In genomic region chr10:87915989-87916388, GRCh38 we compare ENCODE assay signal across 13 cellular contexts. TPM values are rescaled to one million over a fixed set of nuclear protein-coding genes. Genes with fewer than 3 reads are reported as not detected.
DNase-seq lines count a peak whose midpoint lies in the region; ATAC-seq, FAIRE-seq and TF ChIP-seq lines count a peak whose summit lies in the region.
"Had no signal": no experiment of that assay in that cellular context is flagged by ENCODE, and none has a peak within 500 bp of the region (broad histone marks: within the 10 kb centered on the region; RNA-seq: fewer than 3 reads in every experiment).

No MANE protein-coding gene starts in this region.

- H3K4me3 ChIP-seq in epithelial cell of proximal tubule (ENCODE audit: low read depth, low read length) = no peak overlapping the region
- H3K4me3 ChIP-seq in pancreas = no peak overlapping the region
- H3K4me3 ChIP-seq: adrenal gland had no signal

- H3K9me3 ChIP-seq in pancreas = no peaks in the 10 kb centered on the region

- no peak overlapping the region for H3K27ac ChIP-seq in pancreas

- TF ChIP-seq CTCF in epithelial cell of proximal tubule (conservative IDR thresholded peaks at IDR 0.05; ENCODE audit: low read depth, low read length) (no peak), pancreas (IDR thresholded peaks at IDR 0.05) (no peak)

- H3K27me3 ChIP-seq in pancreas = no peaks in the 10 kb centered on the region
- H3K27me3 ChIP-seq: adrenal gland had no signal

- intact Hi-C loops in pancreas (cut with DNase I) = no loop called here

- no peaks in the 10 kb centered on the region for H3K36me3 ChIP-seq in pancreas
- H3K36me3 ChIP-seq: adrenal gland had no signal

- DNase-seq in GF-D8 (lab: John Stamatoyannopoulos, UW) = peak; percentile 37
- DNase-seq in MV-4-11 (lab: John Stamatoyannopoulos, UW) = peak; percentile 18
- peak; percentile 30 for DNase-seq in epithelial cell of proximal tubule (ENCODE audit: low read depth)
- DNase-seq in pancreas = no peak
- no peak for DNase-seq in NOMO-1 (lab: John Stamatoyannopoulos, UW; ENCODE audit: unreplicated experiment in 2 of 2)
- DNase-seq in A172 (ENCODE audit: low spot score) = no peak
- DNase-seq: CD4-positive, CD25-positive, alpha-beta regulatory T cell; NCI-H1105 treated with DMSO at 0.1 percent for 48 hours; NCI-H524; substantia nigra had no signal

- FAIRE-seq in pancreas (lab: Jason Lieb, UNC) = no peak

- H3K4me1 ChIP-seq in pancreas = peaks cover 22 to 31% (median 23%) of the 10 kb centered on the region in 3 donors

- 82 to 87% methylated on average over 1 of the region's 1 CpG for WGBS in pancreas, 2 donors

- ATAC-seq in pancreas (peak in 3 of 4 donors; percentile 26 to 47 (median 26)), GM21723 (IDR thresholded peaks at IDR 0.05; ENCODE audit: unreplicated experiment) (no peak), GM21619 (IDR thresholded peaks at IDR 0.05; ENCODE audit: unreplicated experiment) (no peak)

RNA-seq across cellular contexts. Expression of gene PTEN, which starts 52.6 kb away (rescaled TPM):
- total RNA-seq in epithelial cell of proximal tubule (33.4 and 34.5 TPM in 2 replicates), pancreas (10 to 100 TPM; 30.6 to 64.1 (median 46.0) TPM)
- polyA plus RNA-seq in pancreas = 10 to 100 TPM; 19.2 to 19.3 TPM
- total RNA-seq in A172 (2014; rRNA removed; shearing (Covaris generic)) = 11.3 and 11.6 TPM in 2 replicates

RNA-seq across cellular contexts. Expression of gene KLLN, which starts 52.7 kb away (rescaled TPM):
- total RNA-seq in epithelial cell of proximal tubule (0.06 and 0.36 TPM in 2 replicates), pancreas (under 1 TPM; 0.09 to 0.35 (median 0.26) TPM)
- under 1 TPM; 0.23 TPM for polyA plus RNA-seq in pancreas
- total RNA-seq in A172 (2014; rRNA removed; shearing (Covaris generic)) = 0.41 and 0.43 TPM in 2 replicates

Comparison
In these comparisons a context has a peak if more than half of its experiments do, and no peak if none do; other contexts are left out.
1. DNase-seq: peak in GF-D8 (single experiment), MV-4-11 (single experiment) and epithelial cell of proximal tubule (single experiment); none in pancreas (0 of 6), NOMO-1 (0 of 2) and A172 (single experiment).
2. ATAC-seq: peak in pancreas (3 of 4); none in GM21723 (single experiment) and GM21619 (single experiment).